Comparison of ENCODE assay signal across 26 cellular contexts in the genomic region with DNA sequence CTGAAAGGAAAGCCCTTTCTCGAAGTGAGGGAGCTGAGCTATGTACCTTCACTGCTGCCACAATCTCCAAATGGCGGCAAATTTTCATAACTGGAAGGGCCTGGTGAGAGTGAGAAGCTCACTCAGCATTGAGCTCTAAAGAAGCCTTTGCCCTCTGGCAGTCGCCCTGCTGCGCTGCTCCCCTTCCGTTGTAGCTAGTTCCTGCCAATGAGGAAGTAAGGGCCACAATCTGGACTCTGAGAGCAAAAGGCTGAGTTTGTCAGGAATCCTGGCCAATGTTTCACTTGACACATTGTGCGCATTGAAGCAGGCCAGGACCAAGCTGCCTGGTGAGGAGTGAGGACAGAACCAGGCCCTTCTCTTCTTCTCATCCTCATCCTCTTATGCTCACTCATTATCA.
"Had no signal": no experiment of that assay in that cellular context is flagged by ENCODE, and none has a peak within 500 bp of the region (broad histone marks: within the 10 kb centered on the region; RNA-seq: fewer than 3 reads in every experiment).

No MANE protein-coding gene starts in this region.

- H3K27me3 ChIP-seq: ascending aorta, cardiac muscle cell, left lung, right atrium auricular region, spleen, testis, uterus had no signal

- H3K27ac ChIP-seq: ascending aorta, cardiac muscle cell, left lung, parathyroid adenoma, right atrium auricular region, spleen, testis, uterus had no signal

- H3K9me3 ChIP-seq: ascending aorta, left lung, right atrium auricular region, spleen, testis, uterus had no signal

- DNase-seq: activated CD4-positive, alpha-beta memory T cell treated with anti-CD3 and anti-CD28 coated beads for 36 hours; activated CD4-positive, alpha-beta T cell treated with anti-CD3 and anti-CD28 coated beads for 4 hours; activated CD8-positive, alpha-beta memory T cell treated with anti-CD3 and anti-CD28 coated beads, Interleukin-2, amount 50 U/mL, for 4 hours; activated gamma-delta T cell; activated naive CD4-positive, alpha-beta T cell treated with anti-CD3 and anti-CD28 coated beads, Interleukin-2, amount 10 ng/mL, durations not matched to agents 7 days and 5 days; activated naive CD8-positive, alpha-beta T cell treated with anti-CD3 and anti-CD28 coated beads, Interleukin-2, amount 10 ng/mL, durations not matched to agents 7 days and 5 days; activated T-cell treated with anti-CD3 and anti-CD28 coated beads, Interleukin-2, amount 50 U/mL, for 24 hours; cortex of kidney; foreskin fibroblast; head of caudate nucleus; hippocampal formation; kidney; mesendoderm; naive thymus-derived CD4-positive, alpha-beta T cell; nucleus accumbens; spleen; stimulated activated naive CD4-positive, alpha-beta T cell; T-helper 2 cell; testis; uterus had no signal

- H3K4me1 ChIP-seq: ascending aorta, left lung, parathyroid adenoma, right atrium auricular region, spleen, testis, uterus had no signal

- ATAC-seq: left lung; naive thymus-derived CD4-positive, alpha-beta T cell had no signal

- H3K36me3 ChIP-seq: ascending aorta, cardiac muscle cell, left lung, right atrium auricular region, spleen, uterus had no signal

- H3K4me3 ChIP-seq: ascending aorta, cardiac muscle cell, left lung, lung, right atrium auricular region, spleen, testis, uterus had no signal
